8 cellular contexts compared by ENCODE assay signal in the genomic region with DNA sequence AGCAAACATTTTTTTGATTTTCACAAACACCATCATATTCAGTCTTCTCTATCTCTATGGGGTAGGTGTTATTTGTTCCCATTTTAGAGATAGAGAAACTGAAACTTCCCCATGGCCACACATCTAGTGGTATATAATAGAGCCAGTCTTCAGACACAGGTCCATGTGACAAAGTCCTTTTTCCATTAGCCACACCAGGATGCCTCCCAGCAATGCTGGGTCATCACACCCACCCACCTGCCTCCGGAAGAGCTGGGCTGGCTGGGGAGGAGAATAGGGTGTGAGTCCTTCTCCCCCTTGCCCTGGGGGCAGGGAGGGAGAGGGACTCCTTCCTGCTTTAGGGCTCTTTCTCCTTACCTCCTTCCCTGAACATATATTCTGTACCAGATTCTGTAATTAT. TPM values are rescaled to one million over a fixed set of nuclear protein-coding genes. Genes with fewer than 3 reads are reported as not detected.
DNase-seq lines count a peak whose midpoint lies in the region; ATAC-seq and TF ChIP-seq lines count a peak whose summit lies in the region.

No MANE protein-coding gene starts in this region.

- ATAC-seq in HG02884 (IDR thresholded peaks at IDR 0.05; ENCODE audit: unreplicated experiment) = no peak

- no peak for TF ChIP-seq CTCF in coronary artery (IDR thresholded peaks at IDR 0.05)

- H3K9ac ChIP-seq in GM23248 = no peak overlapping the region

- no peaks in the 10 kb centered on the region for H3K9me3 ChIP-seq in GM23248 (ENCODE audit: low read depth)

- H3F3A ChIP-seq in GM23248 (ENCODE audit: insufficient read depth) = peaks cover 7% of the 10 kb centered on the region; the same call in 1 of the 2 replicates

- H3K27ac ChIP-seq in GM23248 = no peak overlapping the region
- H3K27ac ChIP-seq in coronary artery = peak overlapping the region in 1 of 2 donors; percentile 31

- peaks cover 81% of the 10 kb centered on the region for H3K79me2 ChIP-seq in GM23248 (ENCODE audit: insufficient read depth)

- H4K20me1 ChIP-seq in GM23248 (ENCODE audit: insufficient read depth) = no peaks in the 10 kb centered on the region

- no peaks in the 10 kb centered on the region for H3K9me2 ChIP-seq in GM23248 (ENCODE audit: insufficient read depth)

- no peaks in the 10 kb centered on the region for H3K36me3 ChIP-seq in GM23248 (ENCODE audit: low read depth)

- 41 to 69% methylated on average over 1 of the region's 1 CpG for WGBS in GM23248 (ENCODE audit: low coverage in 1 of 2, low lambda C conversion rate in 2 of 2, missing lambda C conversion rate in 2 of 2), 2 experiments

- H3K27me3 ChIP-seq in GM23248 (replicated peaks; ENCODE audit: insufficient read depth) = no peaks in the 10 kb centered on the region

- no peak overlapping the region for H2AFZ ChIP-seq in GM23248

- H3K4me2 ChIP-seq in GM23248 (ENCODE audit: unreplicated experiment) = no peak overlapping the region

- no peak overlapping the region for H3K4me3 ChIP-seq in GM23248
- peak overlapping the region; percentile 15 for H3K4me3 ChIP-seq in coronary artery

- DNase-seq in GM23248 (peak; percentile 43), RPMI7951 (ENCODE audit: low read depth) (peak; percentile 75), coronary artery (ENCODE audit: low spot score) (no peak), renal cortical epithelial cell (ENCODE audit: low read depth) (peak; percentile 74), GF-D8 (lab: John Stamatoyannopoulos, UW) (no peak), activated gamma-delta T cell treated with Interleukin-2 at 50 U/mL for 16 hours (no peak), HUDEP-2 (lab: John Stamatoyannopoulos, UW; ENCODE audit: unreplicated experiment in 76 of 76) (no peak)

- peaks cover 23% of the 10 kb centered on the region for H3K4me1 ChIP-seq in GM23248 (ENCODE audit: insufficient read depth)

- in situ Hi-C loops in GM23248 (cut with MboI) = no loop called here

RNA-seq across cellular contexts. Expression of a gene that starts 29.8 kb away (rescaled TPM):
- 5.5 and 5.8 TPM in 2 replicates for total RNA-seq in GM23248 (2014; rRNA removed; shearing (Covaris generic))
- polyA plus RNA-seq in GM23248 (2016; fragmentation: Nextera tagmentation; extraction: Ambion mirVana) = 3.0 and 3.1 TPM in 2 replicates
- 4.4 and 7.2 TPM in 2 replicates for total RNA-seq in RPMI7951 (2014; rRNA removed; shearing (Covaris generic))
- 3.3 and 11.5 TPM in 2 replicates for total RNA-seq in renal cortical epithelial cell

RNA-seq across cellular contexts. Expression of a gene that starts 49.1 kb away (rescaled TPM):
- total RNA-seq in GM23248 (2014; rRNA removed; shearing (Covaris generic)) = 4.2 and 6.1 TPM in 2 replicates
- 5.0 and 5.2 TPM in 2 replicates for polyA plus RNA-seq in GM23248 (2016; fragmentation: Nextera tagmentation; extraction: Ambion mirVana)
- 10.4 and 12.4 TPM in 2 replicates for total RNA-seq in RPMI7951 (2014; rRNA removed; shearing (Covaris generic))
- total RNA-seq in renal cortical epithelial cell = 21.7 and 22.7 TPM in 2 replicates

Comparison
In these comparisons a context has a peak if more than half of its experiments do, and no peak if none do; other contexts are left out.
1. DNase-seq: peak in GM23248 (single experiment), RPMI7951 (single experiment) and renal cortical epithelial cell (single experiment); none in coronary artery (single experiment), GF-D8 (single experiment), activated gamma-delta T cell treated with Interleukin-2 at 50 U/mL for 16 hours (single experiment) and HUDEP-2 (0 of 76).